18 cellular contexts compared by ENCODE assay signal in genomic region chr11:68503792-68504191, GRCh38. TPM values are rescaled to one million over a fixed set of nuclear protein-coding genes. Genes with fewer than 3 reads are reported as not detected.
DNase-seq lines count a peak whose midpoint lies in the region; ATAC-seq and TF ChIP-seq lines count a peak whose summit lies in the region.
"Had no signal": no experiment of that assay in that cellular context is flagged by ENCODE, and none has a peak within 500 bp of the region (broad histone marks: within the 10 kb centered on the region; RNA-seq: fewer than 3 reads in every experiment).

No MANE protein-coding gene starts in this region.

- H3K79me2 ChIP-seq in fibroblast of lung (ENCODE audit: control insufficient read depth, insufficient read depth, low read length) = peaks cover 78% of the 10 kb centered on the region
- peaks cover 16% of the 10 kb centered on the region for H3K79me2 ChIP-seq in trophoblast cell (ENCODE audit: control insufficient read depth, insufficient read depth, low read length, poor library complexity)

- no peak overlapping the region for H2AK5ac ChIP-seq in trophoblast cell (ENCODE audit: low read length)

- ATAC-seq in GM18858 (IDR thresholded peaks at IDR 0.05; ENCODE audit: unreplicated experiment) = no peak
- ATAC-seq: activated T-cell treated with anti-CD3 and anti-CD28 coated beads, Interleukin-2, amount 50 U/mL, for 72 hours; stimulated activated memory B cell treated with anti-CD40 and anti-IgM and Interleukin-4, amounts not matched to agents 10 μg/mL and 1 μg/mL and 100 μg/mL, for 72 hours had no signal

- no peak overlapping the region for H3K23ac ChIP-seq in trophoblast cell (ENCODE audit: low read length)

- peaks cover 0 to 19% (median 5%) of the 10 kb centered on the region in 3 donors for H3K36me3 Mint-ChIP-seq in CD8-positive, alpha-beta memory T cell

- H3K27me3 Mint-ChIP-seq in CD8-positive, alpha-beta memory T cell = no peaks in the 10 kb centered on the region
- H3K27me3 Mint-ChIP-seq: activated CD4-positive, alpha-beta T cell treated with anti-CD3 and anti-CD28 coated beads, Interleukin-2, amount 10 ng/mL, durations not matched to agents 24 days and 14 days; stimulated activated memory B cell treated with anti-CD40 and anti-IgM and Interleukin-4, amounts not matched to agents 10 μg/mL and 1 μg/mL and 100 μg/mL, for 72 hours had no signal

- POLR2A ChIA-PET in CD8-positive, alpha-beta memory T cell (lab: Charles Lee) = no interaction called here

- no peak overlapping the region for H3K4ac ChIP-seq in trophoblast cell (ENCODE audit: low read depth, low read length)

- H3K4me3 ChIP-seq in CD8-positive, alpha-beta memory T cell (ENCODE audit: low read length) = no peak overlapping the region
- H3K4me3 ChIP-seq in fibroblast of lung (replicated peaks in 1 of 4; ENCODE audit: control extremely low read depth in 1 of 4, insufficient read depth in 1 of 4, low read depth in 3 of 4, low read length in 4 of 4) = no peak overlapping the region
- no peak overlapping the region for H3K4me3 ChIP-seq in trophoblast cell (ENCODE audit: low read depth, low read length)
- H3K4me3 ChIP-seq: dorsolateral prefrontal cortex, right atrium auricular region had no signal

- no peak for DNase-seq in CD8-positive, alpha-beta memory T cell
- DNase-seq in NCI-H345 (lab: John Stamatoyannopoulos, UW) (peak; percentile 29), fibroblast of lung (ENCODE audit: low read depth in 2 of 2) (no peak), trophoblast cell (peak; percentile 25 to 60), NCI-H2196 (lab: John Stamatoyannopoulos, UW; ENCODE audit: unreplicated experiment) (no peak), germinal center (ENCODE audit: low spot score) (no peak), ureter (ENCODE audit: low spot score) (no peak)
- DNase-seq: activated CD4-positive, alpha-beta T cell treated with anti-CD3 and anti-CD28 coated beads, Interleukin-2, amount 10 ng/mL, durations not matched to agents 24 days and 14 days; activated T-cell treated with anti-CD3 and anti-CD28 coated beads, Interleukin-2, amount 50 U/mL, for 72 hours; C1 segment of cervical spinal cord; GDM1; GOT3; stimulated activated CD4-positive, alpha-beta T cell treated with anti-CD3 and anti-CD28 coated beads, Interleukin-4, amount 100 ng/mL, for 24 hours; T-helper 9 cell had no signal

- no peak overlapping the region for H4K91ac ChIP-seq in trophoblast cell (ENCODE audit: low read depth, low read length)

- no peak overlapping the region for H3K9ac ChIP-seq in fibroblast of lung (ENCODE audit: insufficient read depth, low read length)
- H3K9ac ChIP-seq in trophoblast cell (ENCODE audit: low read length) = no peak overlapping the region

- peaks cover 86 to 95% (median 94%) of the 10 kb centered on the region in 3 donors for H3K4me1 Mint-ChIP-seq in CD8-positive, alpha-beta memory T cell

- peak overlapping the region in 5 of 8 donors; percentile 13 to 56 (median 41) for H3K27ac Mint-ChIP-seq in CD8-positive, alpha-beta memory T cell

- no peaks in the 10 kb centered on the region for H3K79me1 ChIP-seq in trophoblast cell (ENCODE audit: low read length)

- H3K9me3 ChIP-seq in CD8-positive, alpha-beta memory T cell (ENCODE audit: low read length) = no peaks in the 10 kb centered on the region
- no peaks in the 10 kb centered on the region for H3K9me3 ChIP-seq in fibroblast of lung (ENCODE audit: control insufficient read depth, insufficient read depth, low read depth, low read length)
- no peaks in the 10 kb centered on the region for H3K9me3 ChIP-seq in trophoblast cell (ENCODE audit: insufficient read depth, low read depth, low read length)
- H3K9me3 ChIP-seq: right atrium auricular region had no signal

- H2AFZ ChIP-seq in fibroblast of lung (ENCODE audit: low read length) = no peak overlapping the region
- no peak overlapping the region for H2AFZ ChIP-seq in trophoblast cell (ENCODE audit: insufficient read depth, low read length, poor library complexity)

- H3K4me2 ChIP-seq in fibroblast of lung (ENCODE audit: extremely low read depth, insufficient read depth, low read length) = no peak overlapping the region
- no peak overlapping the region for H3K4me2 ChIP-seq in trophoblast cell (ENCODE audit: low read length)

- peaks cover 80% of the 10 kb centered on the region for H3K4me1 ChIP-seq in CD8-positive, alpha-beta memory T cell (ENCODE audit: insufficient read depth, low read length)
- peaks cover 2% of the 10 kb centered on the region for H3K4me1 ChIP-seq in fibroblast of lung (ENCODE audit: control insufficient read depth, extremely low read depth, insufficient read depth, low read length)
- H3K4me1 ChIP-seq in trophoblast cell (ENCODE audit: control insufficient read depth in 1 of 2, insufficient read depth in 2 of 2, low read length in 2 of 2) = peaks cover 0 to 6% of the 10 kb centered on the region in 2 experiments

- H3K4me3 Mint-ChIP-seq in CD8-positive, alpha-beta memory T cell = peak overlapping the region in 3 of 7 donors; percentile 1 to 58 (median 20)
- H3K4me3 Mint-ChIP-seq: activated CD4-positive, alpha-beta T cell treated with anti-CD3 and anti-CD28 coated beads, Interleukin-2, amount 10 ng/mL, durations not matched to agents 24 days and 14 days; activated T-cell treated with anti-CD3 and anti-CD28 coated beads, Interleukin-2, amount 50 U/mL, for 72 hours; stimulated activated memory B cell treated with anti-CD40 and anti-IgM and Interleukin-4, amounts not matched to agents 10 μg/mL and 1 μg/mL and 100 μg/mL, for 72 hours had no signal

- no peak for TF ChIP-seq CTCF in fibroblast of lung (conservative IDR thresholded peaks at IDR 0.05 in 1 of 2, IDR thresholded peaks at IDR 0.05 in 1 of 2; ENCODE audit: low read depth in 1 of 2, low read length in 2 of 2)

- H2BK5ac ChIP-seq in trophoblast cell (ENCODE audit: low read depth, low read length, poor library complexity) = no peak overlapping the region

- no peak overlapping the region for H3K18ac ChIP-seq in trophoblast cell (ENCODE audit: low read length)

- no peaks in the 10 kb centered on the region for H3K36me3 ChIP-seq in CD8-positive, alpha-beta memory T cell (ENCODE audit: insufficient read depth, low read length)
- H3K36me3 ChIP-seq in fibroblast of lung (ENCODE audit: control insufficient read depth, insufficient read depth, low read length) = no peaks in the 10 kb centered on the region
- H3K36me3 ChIP-seq in trophoblast cell (ENCODE audit: control insufficient read depth in 1 of 2, insufficient read depth in 2 of 2, low read length in 2 of 2) = no peaks in the 10 kb centered on the region
- H3K36me3 ChIP-seq: right atrium auricular region had no signal

- H2BK12ac ChIP-seq in trophoblast cell (ENCODE audit: low read length) = no peak overlapping the region

- H2BK120ac ChIP-seq in trophoblast cell (ENCODE audit: insufficient read depth, low read length, poor library complexity) = no peak overlapping the region

- WGBS in trophoblast cell (ENCODE audit: extremely low coverage, insufficient coverage, insufficient read length) = no CpG with 5 or more reads among the region's 3 CpGs

- no peak overlapping the region for H3K27ac ChIP-seq in CD8-positive, alpha-beta memory T cell (ENCODE audit: low read depth, low read length)
- peak overlapping the region; percentile 22 for H3K27ac ChIP-seq in fibroblast of lung (ENCODE audit: insufficient read depth, low read length)
- no peak overlapping the region for H3K27ac ChIP-seq in trophoblast cell (ENCODE audit: low read depth, low read length)
- H3K27ac ChIP-seq: dorsolateral prefrontal cortex had no signal

- no peaks in the 10 kb centered on the region for H4K20me1 ChIP-seq in fibroblast of lung (ENCODE audit: control insufficient read depth, extremely low read depth, insufficient read depth, low read length)

- CTCF ChIA-PET in CD8-positive, alpha-beta memory T cell (lab: Charles Lee) = interaction anchor here (1.1 kb wide), 1 partner anchor 22 kb away, joined by 3 read pairs; no protein-coding TSS in a partner anchor

- no peak overlapping the region for H3K14ac ChIP-seq in trophoblast cell (ENCODE audit: low read length)

- H3K27me3 ChIP-seq in CD8-positive, alpha-beta memory T cell (ENCODE audit: insufficient read depth, low read length, poor library complexity, severe bottlenecking) = no peaks in the 10 kb centered on the region
- H3K27me3 ChIP-seq in fibroblast of lung (ENCODE audit: control insufficient read depth, insufficient read depth, low read length) (no peaks in the 10 kb centered on the region), trophoblast cell (ENCODE audit: insufficient read depth, low read length) (no peaks in the 10 kb centered on the region)
- H3K27me3 ChIP-seq: dorsolateral prefrontal cortex, right atrium auricular region had no signal

- H4K12ac ChIP-seq in trophoblast cell (ENCODE audit: low read depth, low read length) = no peak overlapping the region

- H4K8ac ChIP-seq in trophoblast cell (ENCODE audit: low read depth, low read length) = no peak overlapping the region

- no peaks in the 10 kb centered on the region for H3K9me3 Mint-ChIP-seq in CD8-positive, alpha-beta memory T cell
- H3K9me3 Mint-ChIP-seq: activated CD4-positive, alpha-beta T cell treated with anti-CD3 and anti-CD28 coated beads, Interleukin-2, amount 10 ng/mL, durations not matched to agents 24 days and 14 days; activated T-cell treated with anti-CD3 and anti-CD28 coated beads, Interleukin-2, amount 50 U/mL, for 72 hours; stimulated activated memory B cell treated with anti-CD40 and anti-IgM and Interleukin-4, amounts not matched to agents 10 μg/mL and 1 μg/mL and 100 μg/mL, for 72 hours had no signal

RNA-seq across cellular contexts. Expression of gene PPP6R3, which starts 43.2 kb away (rescaled TPM):
- total RNA-seq in CD8-positive, alpha-beta memory T cell = 100 to 1,000 TPM; 118 to 119 TPM
- polyA plus RNA-seq in CD8-positive, alpha-beta memory T cell = 49.3 TPM
- total RNA-seq in fibroblast of lung (93.2 and 120 TPM in 2 replicates), ureter (183 TPM)
- polyA plus RNA-seq in fibroblast of lung = 42.3 and 44.2 TPM in 2 replicates
- 33.2 and 34.0 TPM in 2 replicates for polyA plus RNA-seq in fibroblast of lung (2012)
- polyA minus RNA-seq in fibroblast of lung (ENCODE audit: low replicate concordance) = 23.6 and 48.3 TPM in 2 replicates
- polyA plus RNA-seq in trophoblast cell (2013) = 62.5 and 63.2 TPM in 2 replicates

Comparison
In these comparisons a context has a peak if more than half of its experiments do, and no peak if none do; other contexts are left out.
1. DNase-seq: peak in NCI-H345 (single experiment) and trophoblast cell (2 of 2); none in CD8-positive, alpha-beta memory T cell (0 of 5), fibroblast of lung (0 of 2), NCI-H2196 (single experiment), germinal center (single experiment) and ureter (single experiment).